Comparison of ENCODE assay signal across 28 cellular contexts in the genomic region with DNA sequence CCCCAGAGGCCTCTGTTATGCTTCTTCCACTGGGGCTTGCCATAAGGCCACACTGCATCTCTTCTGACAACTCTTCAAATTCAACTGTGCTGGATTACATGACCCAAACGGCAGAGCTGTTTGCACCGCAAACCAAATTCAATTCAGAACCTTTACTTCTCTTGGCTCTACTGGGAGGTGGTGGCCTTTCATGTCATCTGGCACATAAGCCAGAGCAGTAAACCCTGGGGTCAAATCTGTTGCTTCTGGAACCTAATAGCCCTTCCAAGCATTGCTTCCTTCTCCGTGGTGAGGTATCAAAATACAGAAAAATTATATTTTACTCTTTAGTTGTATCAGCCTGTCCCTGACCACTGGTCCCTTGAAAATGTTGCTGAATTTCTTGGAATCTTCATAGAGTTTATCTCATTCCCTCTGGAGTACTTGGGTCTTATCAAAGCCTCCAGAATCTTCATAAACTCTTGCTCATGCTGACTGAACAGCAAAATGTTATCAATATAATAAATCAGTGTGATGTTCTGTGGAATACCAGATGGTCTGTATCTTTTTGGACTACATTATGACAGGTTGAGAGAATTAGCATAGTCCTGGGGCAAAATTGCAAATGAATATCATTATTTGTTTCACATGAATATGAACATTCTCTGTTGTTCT.
"Had no signal": no experiment of that assay in that cellular context is flagged by ENCODE, and none has a peak within 500 bp of the region (broad histone marks: within the 10 kb centered on the region; RNA-seq: fewer than 3 reads in every experiment).

No MANE protein-coding gene starts in this region.

- H3K27ac Mint-ChIP-seq: activated CD4-positive, alpha-beta memory T cell treated with anti-CD3 and anti-CD28 coated beads for 36 hours; activated CD4-positive, alpha-beta T cell treated with anti-CD3 and anti-CD28 coated beads, Interleukin-2, amount 10 ng/mL, durations not matched to agents 24 days and 14 days; activated naive CD4-positive, alpha-beta T cell treated with anti-CD3 and anti-CD28 coated beads, Interleukin-2, amount 10 ng/mL, durations not matched to agents 7 days and 5 days; activated naive CD8-positive, alpha-beta T cell treated with anti-CD3 and anti-CD28 coated beads, Interleukin-2, amount 10 ng/mL, durations not matched to agents 7 days and 5 days; activated T-cell treated with anti-CD3 and anti-CD28 coated beads, Interleukin-2, amount 50 U/mL, for 24 hours; progenitor cell of endocrine pancreas; stimulated activated naive CD8-positive, alpha-beta T cell treated with anti-CD3 and anti-CD28 coated beads, Interleukin-15, Interleukin-2, amounts not matched to agents 100 ng/mL and 50 ng/mL, for 24 hours; type B pancreatic cell had no signal

- H3K4me3 ChIP-seq: breast epithelium, coronary artery, dorsolateral prefrontal cortex, gastrocnemius medialis, hepatocyte, lung, ovary, thoracic aorta, uterus had no signal

- H3K4me3 Mint-ChIP-seq: activated CD4-positive, alpha-beta memory T cell treated with anti-CD3 and anti-CD28 coated beads for 36 hours; activated CD4-positive, alpha-beta T cell treated with anti-CD3 and anti-CD28 coated beads, Interleukin-2, amount 10 ng/mL, durations not matched to agents 24 days and 14 days; activated naive CD4-positive, alpha-beta T cell treated with anti-CD3 and anti-CD28 coated beads, Interleukin-2, amount 10 ng/mL, durations not matched to agents 7 days and 5 days; activated naive CD8-positive, alpha-beta T cell treated with anti-CD3 and anti-CD28 coated beads, Interleukin-2, amount 10 ng/mL, durations not matched to agents 7 days and 5 days; activated T-cell treated with anti-CD3 and anti-CD28 coated beads, Interleukin-2, amount 50 U/mL, for 24 hours; stimulated activated naive CD8-positive, alpha-beta T cell treated with anti-CD3 and anti-CD28 coated beads, Interleukin-15, Interleukin-2, amounts not matched to agents 100 ng/mL and 50 ng/mL, for 24 hours; type B pancreatic cell had no signal

- H3K36me3 ChIP-seq: breast epithelium, gastrocnemius medialis, ovary, thoracic aorta, uterus had no signal

- H3K9me3 Mint-ChIP-seq: activated CD4-positive, alpha-beta memory T cell treated with anti-CD3 and anti-CD28 coated beads for 36 hours; activated CD4-positive, alpha-beta T cell treated with anti-CD3 and anti-CD28 coated beads, Interleukin-2, amount 10 ng/mL, durations not matched to agents 24 days and 14 days; activated naive CD4-positive, alpha-beta T cell treated with anti-CD3 and anti-CD28 coated beads, Interleukin-2, amount 10 ng/mL, durations not matched to agents 7 days and 5 days; activated naive CD8-positive, alpha-beta T cell treated with anti-CD3 and anti-CD28 coated beads, Interleukin-2, amount 10 ng/mL, durations not matched to agents 7 days and 5 days; activated T-cell treated with anti-CD3 and anti-CD28 coated beads, Interleukin-2, amount 50 U/mL, for 24 hours; stimulated activated naive CD8-positive, alpha-beta T cell treated with anti-CD3 and anti-CD28 coated beads, Interleukin-15, Interleukin-2, amounts not matched to agents 100 ng/mL and 50 ng/mL, for 24 hours; type B pancreatic cell had no signal

- DNase-seq: activated CD4-positive, alpha-beta memory T cell treated with anti-CD3 and anti-CD28 coated beads for 36 hours; activated CD4-positive, alpha-beta T cell treated with anti-CD3 and anti-CD28 coated beads, Interleukin-2, amount 10 ng/mL, durations not matched to agents 24 days and 14 days; activated CD4-positive, CD25-positive, alpha-beta regulatory T cell treated with anti-CD3 and anti-CD28 coated beads, Interleukin-2, amount 50 U/mL, for 72 hours; activated CD8-positive, alpha-beta memory T cell treated with anti-CD3 and anti-CD28 coated beads, Interleukin-2, amount 50 U/mL, for 48 hours; activated gamma-delta T cell; activated naive CD4-positive, alpha-beta T cell treated with anti-CD3 and anti-CD28 coated beads, Interleukin-2, amount 10 ng/mL, durations not matched to agents 7 days and 5 days; activated naive CD8-positive, alpha-beta T cell treated with anti-CD3 and anti-CD28 coated beads, Interleukin-2, amount 10 ng/mL, durations not matched to agents 7 days and 5 days; activated T-cell treated with anti-CD3 and anti-CD28 coated beads, Interleukin-2, amount 50 U/mL, for 24 hours; amniotic stem cell; cerebellar nuclear complex; dorsolateral prefrontal cortex; effector memory CD4-positive, alpha-beta T cell; gastrocnemius medialis; glutamatergic neuron; islet precursor cell; mesendoderm; stimulated activated CD4-positive, alpha-beta T cell treated with anti-CD3 and anti-CD28 coated beads, Interleukin-2, amount 100 ng/mL, for 48 hours; T-helper 2 cell had no signal

- H3K27me3 ChIP-seq: breast epithelium, dorsolateral prefrontal cortex, gastrocnemius medialis, hepatocyte, ovary, uterus had no signal

- H3K27me3 Mint-ChIP-seq: activated CD4-positive, alpha-beta memory T cell treated with anti-CD3 and anti-CD28 coated beads for 36 hours; activated CD4-positive, alpha-beta T cell treated with anti-CD3 and anti-CD28 coated beads, Interleukin-2, amount 10 ng/mL, durations not matched to agents 24 days and 14 days; activated naive CD4-positive, alpha-beta T cell treated with anti-CD3 and anti-CD28 coated beads, Interleukin-2, amount 10 ng/mL, durations not matched to agents 7 days and 5 days; activated naive CD8-positive, alpha-beta T cell treated with anti-CD3 and anti-CD28 coated beads, Interleukin-2, amount 10 ng/mL, durations not matched to agents 7 days and 5 days; progenitor cell of endocrine pancreas; type B pancreatic cell had no signal

- ATAC-seq: gastrocnemius medialis had no signal

- H3K4me1 Mint-ChIP-seq: activated CD4-positive, alpha-beta T cell treated with anti-CD3 and anti-CD28 coated beads, Interleukin-2, amount 10 ng/mL, durations not matched to agents 24 days and 14 days; activated naive CD4-positive, alpha-beta T cell treated with anti-CD3 and anti-CD28 coated beads, Interleukin-2, amount 10 ng/mL, durations not matched to agents 7 days and 5 days; activated naive CD8-positive, alpha-beta T cell treated with anti-CD3 and anti-CD28 coated beads, Interleukin-2, amount 10 ng/mL, durations not matched to agents 7 days and 5 days had no signal

- H3K36me3 Mint-ChIP-seq: activated CD4-positive, alpha-beta memory T cell treated with anti-CD3 and anti-CD28 coated beads for 36 hours; activated naive CD4-positive, alpha-beta T cell treated with anti-CD3 and anti-CD28 coated beads, Interleukin-2, amount 10 ng/mL, durations not matched to agents 7 days and 5 days; activated naive CD8-positive, alpha-beta T cell treated with anti-CD3 and anti-CD28 coated beads, Interleukin-2, amount 10 ng/mL, durations not matched to agents 7 days and 5 days; type B pancreatic cell had no signal
